ENCODE assay signal across 8 cellular contexts in the genomic region with DNA sequence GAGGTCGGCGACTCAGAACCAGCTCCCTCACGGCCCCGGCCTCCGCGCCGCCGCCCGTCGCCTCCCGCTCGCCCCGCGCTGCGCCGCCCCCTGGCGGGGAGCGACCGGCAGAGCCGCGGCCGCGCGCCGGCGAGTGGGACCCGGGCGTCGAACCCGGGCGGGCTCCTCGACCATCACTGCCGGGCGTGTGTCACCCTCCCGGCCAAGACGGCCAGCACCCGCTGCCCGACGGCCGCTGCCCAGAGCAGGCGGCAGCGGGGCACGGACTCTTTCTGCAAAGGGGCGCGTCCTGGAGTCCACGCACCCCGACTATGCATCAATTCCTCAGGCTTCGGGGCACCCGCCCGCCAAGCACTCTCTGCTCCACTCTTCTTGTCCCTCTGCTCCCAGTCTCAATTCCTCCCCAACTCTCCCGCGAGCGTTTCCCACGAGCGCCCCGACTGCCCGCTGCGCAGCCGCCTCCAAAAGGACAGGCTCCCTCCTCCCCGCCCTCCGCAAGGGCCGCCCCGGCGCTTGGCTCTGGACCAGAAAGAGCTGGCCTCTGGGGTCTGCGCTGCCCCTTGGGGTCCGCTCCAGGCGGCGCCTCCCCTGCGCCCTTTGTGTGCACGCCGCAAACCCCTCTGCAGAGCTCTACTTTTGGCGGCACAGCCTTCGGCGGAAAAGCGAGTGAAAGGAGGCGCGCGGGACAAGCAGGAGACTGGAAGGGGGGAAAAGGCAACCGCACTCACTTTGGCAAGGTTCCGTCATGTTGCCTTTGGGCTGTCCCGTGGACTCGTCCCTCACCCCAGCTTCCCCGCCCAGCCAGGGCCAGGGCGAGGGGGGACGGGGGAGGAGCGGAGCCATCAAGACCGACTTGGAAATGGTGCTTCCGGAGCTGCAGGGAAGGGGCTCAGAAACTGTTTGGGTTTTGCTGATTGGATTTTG. TPM values are rescaled to one million over a fixed set of nuclear protein-coding genes. Genes with fewer than 3 reads are reported as not detected.
DNase-seq lines count a peak whose midpoint lies in the region; ATAC-seq and TF ChIP-seq lines count a peak whose summit lies in the region.

No MANE protein-coding gene starts in this region.

- POLR2A ChIA-PET in RWPE1 (lab: Yijun Ruan, JAX; ENCODE audit: low non-redundant PET) = no interaction called here

- peaks cover 4 to 28% (median 6%) of the 10 kb centered on the region in 4 donors for H3K4me1 Mint-ChIP-seq in CD4-positive, CD25-positive, alpha-beta regulatory T cell
- peaks cover 23% of the 10 kb centered on the region for H3K4me1 Mint-ChIP-seq in activated naive CD4-positive, alpha-beta T cell treated with anti-CD3 and anti-CD28 coated beads, Interleukin-2, amount 10 ng/mL, durations not matched to agents 7 days and 5 days

- no peak for TF ChIP-seq POLR2A in tibial nerve (IDR thresholded peaks at IDR 0.05)

- H3K27me3 ChIP-seq in CD4-positive, CD25-positive, alpha-beta regulatory T cell (ENCODE audit: control insufficient read depth, insufficient read depth, low read length) = peaks cover 15% of the 10 kb centered on the region
- H3K27me3 ChIP-seq in neutrophil (peaks cover 97% of the 10 kb centered on the region), tibial nerve (no peaks in the 10 kb centered on the region)

- peak overlapping the region; percentile 85 to 94 (median 90) for H3K4me3 Mint-ChIP-seq in CD4-positive, CD25-positive, alpha-beta regulatory T cell
- peak overlapping the region; percentile 76 for H3K4me3 Mint-ChIP-seq in activated naive CD4-positive, alpha-beta T cell treated with anti-CD3 and anti-CD28 coated beads, Interleukin-2, amount 10 ng/mL, durations not matched to agents 7 days and 5 days

- H3K9me3 ChIP-seq in CD4-positive, CD25-positive, alpha-beta regulatory T cell (ENCODE audit: control insufficient read depth in 2 of 2, low read length in 2 of 2) = no peaks in the 10 kb centered on the region
- H3K9me3 ChIP-seq in neutrophil (no peaks in the 10 kb centered on the region), tibial nerve (no peaks in the 10 kb centered on the region)

- H3K4me3 ChIP-seq in CD4-positive, CD25-positive, alpha-beta regulatory T cell (ENCODE audit: low read depth, low read length) = peak overlapping the region; percentile 64
- peak overlapping the region; percentile 59 to 69 for H3K4me3 ChIP-seq in neutrophil (ENCODE audit: low read depth in 1 of 2, low read length in 1 of 2)
- peak overlapping the region; percentile 72 to 87 (median 80) for H3K4me3 ChIP-seq in tibial nerve

- CTCF ChIA-PET in RWPE1 (lab: Yijun Ruan, JAX) = interaction anchor here (0.5 to 1.5 kb wide), 16 partner anchors 11 to 1343 kb away, joined by 3 to 7 read pairs (median 4); no protein-coding TSS in a partner anchor
- CTCF ChIA-PET in activated naive CD4-positive, alpha-beta T cell treated with anti-CD3 and anti-CD28 coated beads, Interleukin-2, amount 10 ng/mL, durations not matched to agents 7 days and 5 days (lab: Charles Lee) = interaction anchor here (0.6 to 2.9 kb wide), 20 partner anchors 14 to 638 kb away, joined by 3 to 26 read pairs (median 4); no protein-coding TSS in a partner anchor

- no peaks in the 10 kb centered on the region for H3K36me3 Mint-ChIP-seq in CD4-positive, CD25-positive, alpha-beta regulatory T cell
- no peaks in the 10 kb centered on the region for H3K36me3 Mint-ChIP-seq in activated naive CD4-positive, alpha-beta T cell treated with anti-CD3 and anti-CD28 coated beads, Interleukin-2, amount 10 ng/mL, durations not matched to agents 7 days and 5 days

- peak; percentile 53 to 63 for ATAC-seq in CD4-positive, CD25-positive, alpha-beta regulatory T cell (ENCODE audit: low read depth in 2 of 2)
- ATAC-seq in HG03354 (IDR thresholded peaks at IDR 0.05; ENCODE audit: poor library complexity, severe bottlenecking, unreplicated experiment) = peak; percentile 65

- TF ChIP-seq CTCF in RWPE1 (conservative IDR thresholded peaks at IDR 0.05; ENCODE audit: low read depth) (peak; percentile 86), neutrophil (IDR thresholded peaks at IDR 0.05) (no peak), tibial nerve (IDR thresholded peaks at IDR 0.05) (peak; percentile 53 to 95 (median 91))

- peak in 1 of 2 donors; percentile 53 for TF ChIP-seq EP300 in tibial nerve (IDR thresholded peaks at IDR 0.05)

- DNase-seq in CD4-positive, CD25-positive, alpha-beta regulatory T cell = peak; percentile 19 to 51 (median 44)
- DNase-seq in GM19240 (ENCODE audit: insufficient read length, low spot score) (peak; percentile 36), RWPE1 (ENCODE audit: low spot score) (peak; percentile 65), germinal center (ENCODE audit: low spot score) (peak; percentile 77), tibial nerve (ENCODE audit: low spot score in 2 of 2) (peak; percentile 27 to 48)
- DNase-seq in activated naive CD4-positive, alpha-beta T cell treated with anti-CD3 and anti-CD28 coated beads, Interleukin-2, amount 10 ng/mL, durations not matched to agents 7 days and 5 days = peak; percentile 56

- H3K36me3 ChIP-seq in CD4-positive, CD25-positive, alpha-beta regulatory T cell (ENCODE audit: control insufficient read depth, insufficient read depth, low read length) = no peaks in the 10 kb centered on the region
- H3K36me3 ChIP-seq in neutrophil = no peaks in the 10 kb centered on the region
- no peaks in the 10 kb centered on the region for H3K36me3 ChIP-seq in tibial nerve

- H3K27ac ChIP-seq in CD4-positive, CD25-positive, alpha-beta regulatory T cell (ENCODE audit: insufficient read depth, low read length, poor library complexity, severe bottlenecking) = no peak overlapping the region
- no peak overlapping the region for H3K27ac ChIP-seq in RWPE1
- H3K27ac ChIP-seq in neutrophil = no peak overlapping the region
- peak overlapping the region; percentile 71 to 93 (median 90) for H3K27ac ChIP-seq in tibial nerve

- peaks cover 0 to 1% (median 0%) of the 10 kb centered on the region in 7 donors for H3K9me3 Mint-ChIP-seq in CD4-positive, CD25-positive, alpha-beta regulatory T cell
- H3K9me3 Mint-ChIP-seq in activated naive CD4-positive, alpha-beta T cell treated with anti-CD3 and anti-CD28 coated beads, Interleukin-2, amount 10 ng/mL, durations not matched to agents 7 days and 5 days = no peaks in the 10 kb centered on the region

- peak overlapping the region; percentile 62 to 88 (median 64) for H3K27ac Mint-ChIP-seq in CD4-positive, CD25-positive, alpha-beta regulatory T cell
- H3K27ac Mint-ChIP-seq in activated naive CD4-positive, alpha-beta T cell treated with anti-CD3 and anti-CD28 coated beads, Interleukin-2, amount 10 ng/mL, durations not matched to agents 7 days and 5 days = no peak overlapping the region

- WGBS in tibial nerve, 2 donors = 0 to 1% methylated on average over 45 to 64 of the region's 88 CpGs

- H3K4me1 ChIP-seq in CD4-positive, CD25-positive, alpha-beta regulatory T cell (ENCODE audit: control insufficient read depth, insufficient read depth, low read length, poor library complexity, severe bottlenecking) = peaks cover 29% of the 10 kb centered on the region
- H3K4me1 ChIP-seq in neutrophil (ENCODE audit: control insufficient read depth in 1 of 2, insufficient read depth in 1 of 2, low read depth in 1 of 2, low read length in 1 of 2) (peaks cover 27% of the 10 kb centered on the region in 2 experiments), tibial nerve (peaks cover 0 to 26% (median 4%) of the 10 kb centered on the region in 4 donors)

- peaks cover 56% of the 10 kb centered on the region for H3K27me3 Mint-ChIP-seq in CD4-positive, CD25-positive, alpha-beta regulatory T cell
- peaks cover 41% of the 10 kb centered on the region for H3K27me3 Mint-ChIP-seq in activated naive CD4-positive, alpha-beta T cell treated with anti-CD3 and anti-CD28 coated beads, Interleukin-2, amount 10 ng/mL, durations not matched to agents 7 days and 5 days

RNA-seq across cellular contexts. Expression of a gene that starts 1.1 kb away (rescaled TPM):
- 4.9 TPM for total RNA-seq in CD4-positive, CD25-positive, alpha-beta regulatory T cell
- polyA plus RNA-seq in CD4-positive, CD25-positive, alpha-beta regulatory T cell = 1 to 10 TPM in 3 of 4 donors, under 1 TPM in 1; 0.63 to 1.4 (median 1.1) TPM
- 10 to 100 TPM; 15.7 to 36.7 (median 28.3) TPM for total RNA-seq in tibial nerve

Comparison
In these comparisons a context has a peak if more than half of its experiments do, and no peak if none do; other contexts are left out.
1. H3K27ac ChIP-seq: peak in tibial nerve (4 of 4); none in CD4-positive, CD25-positive, alpha-beta regulatory T cell (single experiment), RWPE1 (single experiment) and neutrophil (single experiment).
2. Peak in every context shown above with its lines, with median percentiles within 50 percentile points of each other: DNase-seq and H3K4me3 ChIP-seq.